In the genomic region with DNA sequence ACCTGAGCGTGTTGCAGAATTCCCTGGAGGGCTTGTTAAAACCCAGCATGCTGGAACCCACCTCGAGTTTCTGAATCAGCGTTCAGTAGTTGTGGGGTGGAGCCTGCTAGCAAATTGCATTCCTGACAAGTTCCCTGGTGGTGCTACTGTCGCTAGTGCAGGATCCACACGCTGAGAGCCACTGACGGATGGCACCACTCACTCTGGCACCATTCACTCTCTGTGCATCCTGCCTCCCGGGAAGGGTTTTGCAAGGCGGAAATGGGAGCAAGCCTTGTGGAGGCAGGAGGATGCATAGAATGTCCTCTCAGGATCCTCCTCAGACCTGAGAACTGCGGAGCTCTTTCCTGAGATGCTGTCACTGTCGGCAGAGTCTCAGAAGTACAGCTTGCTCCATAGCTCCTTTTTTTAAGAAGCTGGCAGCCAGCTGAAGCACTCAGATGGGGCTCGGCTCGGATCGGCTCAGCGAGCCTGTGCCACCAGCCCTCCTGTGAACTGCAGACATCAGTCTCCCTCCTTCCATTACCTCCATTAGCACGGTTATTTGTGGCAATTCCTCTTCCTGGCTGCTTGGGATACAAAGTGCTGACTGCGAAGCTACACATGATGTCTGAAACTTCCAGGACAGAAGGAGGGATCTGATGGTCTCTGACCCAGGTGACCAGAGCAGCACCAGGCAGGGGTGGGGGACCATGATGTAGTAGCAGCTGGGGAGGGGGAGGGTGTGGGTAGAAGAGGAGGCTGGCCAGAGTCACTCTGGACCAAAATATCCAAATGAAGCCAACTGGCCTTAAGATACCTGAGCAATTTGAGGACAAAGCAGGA, we compare ENCODE assay signal across 14 cellular contexts.
DNase-seq lines count a peak whose midpoint lies in the region; ATAC-seq, FAIRE-seq and TF ChIP-seq lines count a peak whose summit lies in the region.
"Had no signal": no experiment of that assay in that cellular context is flagged by ENCODE, and none has a peak within 500 bp of the region (broad histone marks: within the 10 kb centered on the region; RNA-seq: fewer than 3 reads in every experiment).

No MANE protein-coding gene starts in this region.

- DNase-seq in NCI-H1436 (lab: John Stamatoyannopoulos, UW) (peak; percentile 44), NCI-H1436 treated with DMSO at 0.1 percent for 48 hours (lab: John Stamatoyannopoulos, UW) (no peak), RPMI7951 (ENCODE audit: low read depth) (peak; percentile 37), head of caudate nucleus (peak; percentile 9 to 78 (median 46)), posterior cingulate gyrus (peak in 8 of 10 donors; percentile 32 to 92 (median 54)), HepG2 (ENCODE audit: low spot score) (no peak), gastrocnemius medialis (no peak)
- DNase-seq: activated gamma-delta T cell; midbrain; NCI-H69; SHP77; stimulated activated CD4-positive, alpha-beta T cell treated with anti-CD3 and anti-CD28 coated beads, Interleukin-2, amount 100 ng/mL, for 24 hours; upper lobe of right lung had no signal

- TF ChIP-seq EP300 in HepG2 (IDR thresholded peaks at IDR 0.05; ENCODE audit: low read depth in 2 of 2, low read length in 2 of 2) (no peak), HepG2 (CRISPR knock-in tag; IDR thresholded peaks at IDR 0.05; ENCODE audit: borderline replicate concordance) (no peak)

- POLR2A ChIA-PET in HepG2 (lab: Yijun Ruan, JAX) = no interaction called here

- no peak overlapping the region for H3K4me2 ChIP-seq in HepG2 (ENCODE audit: low read depth, low read length)

- H3K4me3 ChIP-seq in HepG2 (replicated peaks in 1 of 3; ENCODE audit: insufficient read depth in 1 of 3, low read depth in 2 of 3, low read length in 3 of 3) (no peak overlapping the region), gastrocnemius medialis (no peak overlapping the region)
- H3K4me3 ChIP-seq: upper lobe of right lung had no signal

- H3K79me2 ChIP-seq in HepG2 (ENCODE audit: insufficient read depth, low read length) = no peaks in the 10 kb centered on the region

- 0 out of 2 replicates have a peak, but pooled peaks cover 4% of the 10 kb centered on the region for H3K9me3 ChIP-seq in HepG2 (ENCODE audit: low read length)
- no peaks in the 10 kb centered on the region for H3K9me3 ChIP-seq in gastrocnemius medialis
- H3K9me3 ChIP-seq: upper lobe of right lung had no signal

- no peak overlapping the region for H3K9ac ChIP-seq in HepG2 (ENCODE audit: insufficient read depth, low read depth, low read length)

- no TSS peak for BruUV-seq in HepG2 (replicated peaks; lab: Mats Ljungman, UMichigan)

- FAIRE-seq in HepG2 (lab: Jason Lieb, UNC) = no peak

- no peak for TF ChIP-seq RAD21 in HepG2 (CRISPR knock-in tag; IDR thresholded peaks at IDR 0.05)

- H2AFZ ChIP-seq in HepG2 (ENCODE audit: low read length) = no peak overlapping the region

- H4K20me1 ChIP-seq in HepG2 (ENCODE audit: insufficient read depth, low read length) = no peaks in the 10 kb centered on the region

- no peaks in the 10 kb centered on the region for H3K36me3 ChIP-seq in HepG2 (replicated peaks in 1 of 2; ENCODE audit: control insufficient read depth in 1 of 2, insufficient read depth in 2 of 2, low read length in 2 of 2)
- H3K36me3 ChIP-seq in gastrocnemius medialis = no peaks in the 10 kb centered on the region
- H3K36me3 ChIP-seq: upper lobe of right lung had no signal

- H3K27ac ChIP-seq in HepG2 (ENCODE audit: extremely low read length, insufficient read depth, low read length) = no peak overlapping the region
- H3K27ac ChIP-seq in gastrocnemius medialis = no peak overlapping the region
- H3K27ac ChIP-seq: upper lobe of right lung had no signal

- in situ Hi-C loops in HepG2 (cut with HindIII; ENCODE audit: extremely low pct_ligation_motif_present, low pct_unique_long_range_greater_than_20kb) = no loop called here
- in situ Hi-C loops in gastrocnemius medialis (cut with MboI; ENCODE audit: low sequenced_read_pairs in 4 of 4) = no loop called here

- 5% methylated on average over 9 of the region's 16 CpGs for WGBS in HepG2 (ENCODE audit: low lambda C conversion rate)

- intact Hi-C loops in head of caudate nucleus (cut with DNase I) = no loop called here
- intact Hi-C loops in posterior cingulate gyrus (cut with DNase I) = no loop called here
- intact Hi-C loops in HepG2 (cut with micrococcal nuclease; ENCODE audit: unreplicated experiment) = no loop called here
- intact Hi-C loops in gastrocnemius medialis (cut with DNase I; ENCODE audit: low total_unique reads) = no loop called here

- H3K27me3 ChIP-seq in HepG2 (ENCODE audit: control insufficient read depth in 1 of 2, insufficient read depth in 2 of 2, low read length in 2 of 2) (peaks cover 0 to 5% of the 10 kb centered on the region in 2 experiments; a peak in 1 of 5 replicates), gastrocnemius medialis (peaks cover 0 to 10% (median 0%) of the 10 kb centered on the region in 3 donors)

- TF ChIP-seq POLR2A in HepG2 (IDR thresholded peaks at IDR 0.05; ENCODE audit: insufficient read depth in 1 of 2, low read depth in 2 of 2, low read length in 2 of 2) = no peak
- TF ChIP-seq POLR2A in gastrocnemius medialis (IDR thresholded peaks at IDR 0.05) = no peak

- TF ChIP-seq CTCF in HepG2 (CRISPR knock-in tag; IDR thresholded peaks at IDR 0.05) (no peak), gastrocnemius medialis (IDR thresholded peaks at IDR 0.05 in 4 of 5, conservative IDR thresholded peaks at IDR 0.05 in 1 of 5) (no peak)

- H3K4me1 ChIP-seq in HepG2 (ENCODE audit: insufficient read depth, low read length) = no peaks in the 10 kb centered on the region
- no peaks in the 10 kb centered on the region for H3K4me1 ChIP-seq in gastrocnemius medialis
- H3K4me1 ChIP-seq: upper lobe of right lung had no signal

- ATAC-seq in HepG2 = no peak
- ATAC-seq in HG03159 (IDR thresholded peaks at IDR 0.05; ENCODE audit: unreplicated experiment) = no peak
- no peak for ATAC-seq in gastrocnemius medialis
- ATAC-seq: upper lobe of right lung had no signal

- CTCF ChIA-PET in HepG2 (lab: Yijun Ruan, JAX; ENCODE audit: low intra/inter-chr PET ratio, low total read pairs) = no interaction called here

TF ChIP-seq in HepG2, 621 proteins besides CTCF, POLR2A, EP300 and RAD21:
- TF ChIP-seq HDAC2 (CRISPR knock-in tag; IDR thresholded peaks at IDR 0.05) = no peak
- no peak for TF ChIP-seq NFKB2 (CRISPR knock-in tag; IDR thresholded peaks at IDR 0.05; ENCODE audit: borderline replicate concordance)
- no peak for TF ChIP-seq NCOA5 (CRISPR knock-in tag; IDR thresholded peaks at IDR 0.05)
- TF ChIP-seq GLI4 (CRISPR knock-in tag; IDR thresholded peaks at IDR 0.05; ENCODE audit: borderline replicate concordance) = no peak

Comparison
In these comparisons a context has a peak if more than half of its experiments do, and no peak if none do; other contexts are left out.
1. DNase-seq: peak in NCI-H1436 (single experiment), RPMI7951 (single experiment), head of caudate nucleus (42 of 42) and posterior cingulate gyrus (8 of 10); none in NCI-H1436 treated with DMSO at 0.1 percent for 48 hours (single experiment), HepG2 (single experiment) and gastrocnemius medialis (0 of 2).